Comparison of ENCODE assay signal across 8 cellular contexts in the genomic region with DNA sequence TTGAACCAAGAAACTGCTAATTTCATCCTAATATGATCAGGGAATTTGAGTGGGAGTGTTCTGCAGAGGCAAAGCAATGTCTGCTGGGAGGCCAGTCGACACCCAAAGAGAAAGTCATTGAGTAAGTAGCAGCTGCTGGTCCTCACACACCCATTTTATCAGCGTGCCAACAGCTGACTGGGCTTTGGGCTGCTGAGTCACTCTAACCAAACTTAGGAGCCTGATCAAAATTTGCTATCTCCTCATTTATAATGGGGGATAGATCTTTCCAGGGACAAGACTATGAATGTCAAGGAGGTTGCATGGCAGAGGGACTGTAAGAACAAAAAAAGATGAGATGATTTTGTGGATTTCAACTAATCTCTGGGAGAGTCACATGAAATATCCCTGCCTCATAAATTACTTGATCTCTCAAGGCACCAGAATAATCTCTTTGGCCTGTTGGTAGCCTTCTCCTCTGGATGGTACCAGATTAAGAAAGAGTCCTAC. TPM values are rescaled to one million over a fixed set of nuclear protein-coding genes. Genes with fewer than 3 reads are reported as not detected.
A peak's percentile ranks its signal among the peaks of the same experiment; 100 is the strongest.
DNase-seq lines count a peak whose midpoint lies in the region; ATAC-seq, FAIRE-seq and TF ChIP-seq lines count a peak whose summit lies in the region.

No MANE protein-coding gene starts in this region.

- no peaks in the 10 kb centered on the region for H3K9me3 Mint-ChIP-seq in chondrocyte (ENCODE audit: low read depth)

- peaks cover 0 to 26% (median 12%) of the 10 kb centered on the region in 4 donors for H3K4me1 ChIP-seq in right lobe of liver
- H3K4me1 ChIP-seq in transverse colon: peaks cover 13 to 56% (median 48%) of the 10 kb centered on the region in 4 donors
- peaks cover 15 to 22% of the 10 kb centered on the region in 2 donors for H3K4me1 ChIP-seq in kidney (ENCODE audit: control insufficient read depth in 1 of 2, insufficient read depth in 1 of 2, low read depth in 1 of 2, low read length in 2 of 2)

- no peak for FAIRE-seq in kidney (lab: Jason Lieb, UNC)

- H3K36me3 ChIP-seq in right lobe of liver (no peaks in the 10 kb centered on the region), transverse colon (no peaks in the 10 kb centered on the region), kidney (ENCODE audit: control insufficient read depth in 1 of 2, insufficient read depth in 2 of 2, low read length in 2 of 2) (no peaks in the 10 kb centered on the region)

- no peaks in the 10 kb centered on the region for H3K27me3 Mint-ChIP-seq in chondrocyte (ENCODE audit: low read depth)

- H3K27ac Mint-ChIP-seq in chondrocyte (ENCODE audit: unreplicated experiment): peak overlapping the region; percentile 80

- ATAC-seq in HG03196 (IDR thresholded peaks at IDR 0.05; ENCODE audit: unreplicated experiment) (peak; percentile 37), right lobe of liver (peak; percentile 55 to 66 (median 58))

- TF ChIP-seq POLR2A in right lobe of liver (IDR thresholded peaks at IDR 0.05) (no peak), transverse colon (IDR thresholded peaks at IDR 0.05) (no peak)

- H3K27ac ChIP-seq in right lobe of liver (no peak overlapping the region), transverse colon (peak overlapping the region; percentile 31 to 49 (median 42)), kidney (ENCODE audit: low read depth in 2 of 2, low read length in 2 of 2) (no peak overlapping the region)

- H3K36me3 Mint-ChIP-seq in chondrocyte (ENCODE audit: low read depth): no peaks in the 10 kb centered on the region

- 0% methylated on average over 2 of the region's 2 CpGs for WGBS in right lobe of liver (ENCODE audit: insufficient coverage, low coverage, low lambda C conversion rate, missing lambda C conversion rate)
- WGBS in transverse colon (ENCODE audit: low coverage in 1 of 2), 2 donors: 0% methylated on average over 1 to 2 of the region's 2 CpGs

- peak; percentile 32 for DNase-seq in stimulated activated CD4-positive, alpha-beta T cell treated with anti-CD3 and anti-CD28 coated beads, Interleukin-1b, Interleukin-23, amount 100 ng/mL, for 48 hours
- no peak for DNase-seq in stimulated activated CD4-positive, alpha-beta T cell treated with anti-CD3 and anti-CD28 coated beads, Interleukin-12 subunit alpha, Interleukin-12 subunit beta, amount 100 ng/mL, for 4 hours
- DNase-seq in SHP77 (lab: John Stamatoyannopoulos, UW): peak; percentile 82 to 88
- DNase-seq in chondrocyte (ENCODE audit: low spot score): no peak
- peak; percentile 56 to 68 (median 64) for DNase-seq in right lobe of liver
- DNase-seq in transverse colon: peak; percentile 66
- DNase-seq in kidney: no peak

- TF ChIP-seq CTCF in chondrocyte (IDR thresholded peaks at IDR 0.05): no peak
- TF ChIP-seq CTCF in right lobe of liver (IDR thresholded peaks at IDR 0.05): no peak
- TF ChIP-seq CTCF in transverse colon (IDR thresholded peaks at IDR 0.05): no peak
- no peak for TF ChIP-seq CTCF in kidney (IDR thresholded peaks at IDR 0.05; ENCODE audit: borderline replicate concordance, extremely low read depth, insufficient read depth)

- H3K4me3 ChIP-seq in right lobe of liver (no peak overlapping the region), transverse colon (no peak overlapping the region), kidney (ENCODE audit: low read length in 2 of 2) (no peak overlapping the region)

- no peak overlapping the region for H3K4me3 Mint-ChIP-seq in chondrocyte (ENCODE audit: unreplicated experiment)

- H3K9me3 ChIP-seq in right lobe of liver (no peaks in the 10 kb centered on the region), transverse colon (no peaks in the 10 kb centered on the region), kidney (ENCODE audit: control insufficient read depth in 1 of 2, low read length in 2 of 2) (no peaks in the 10 kb centered on the region)

- H3K27me3 ChIP-seq in right lobe of liver: no peaks in the 10 kb centered on the region
- H3K27me3 ChIP-seq in transverse colon: no peaks in the 10 kb centered on the region

- H3K9ac ChIP-seq in kidney (ENCODE audit: low read length in 2 of 2): no peak overlapping the region

- intact Hi-C loops in right lobe of liver (cut with DNase I) (no loop called here), transverse colon (cut with DNase I; ENCODE audit: low total_unique reads) (no loop called here), kidney (cut with DNase I) (no loop called here)

- no peak for TF ChIP-seq EP300 in transverse colon (IDR thresholded peaks at IDR 0.05; ENCODE audit: low read depth)

- peaks cover 66% of the 10 kb centered on the region for H3K4me1 Mint-ChIP-seq in chondrocyte (ENCODE audit: low read depth)

- in situ Hi-C loops in transverse colon (cut with MboI; ENCODE audit: low pct_ligation_motif_present in 1 of 4, low pct_unique_long_range_greater_than_20kb in 1 of 4, low sequenced_read_pairs in 3 of 4): no loop called here

RNA-seq across cellular contexts. Expression of gene CPSF4L, which starts 32.9 kb away (rescaled TPM):
- total RNA-seq in chondrocyte: not detected in 3 replicates
- not detected for total RNA-seq in right lobe of liver
- not detected for total RNA-seq in transverse colon
- total RNA-seq in kidney: not detected
- not detected for polyA plus RNA-seq in kidney (ENCODE audit: insufficient read depth, low read depth, low replicate concordance)

RNA-seq across cellular contexts. Expression of gene COG1, which starts 35.9 kb away (rescaled TPM):
- 45.1 to 54.7 TPM (median 48.9 TPM) in 3 replicates for total RNA-seq in chondrocyte
- total RNA-seq in right lobe of liver: 10 to 100 TPM; 10.5 to 24.7 (median 16.9) TPM
- 100 to 1,000 TPM in 1 of 4 donors, 10 to 100 TPM in 3; 54.2 to 126 (median 69.1) TPM for total RNA-seq in transverse colon
- 41.6 TPM for total RNA-seq in kidney
- polyA plus RNA-seq in kidney (ENCODE audit: insufficient read depth, low read depth, low replicate concordance): 28.2 TPM

Comparison
In these comparisons a context has a peak if more than half of its experiments do, and no peak if none do; other contexts are left out.
1. DNase-seq: peak in stimulated activated CD4-positive, alpha-beta T cell treated with anti-CD3 and anti-CD28 coated beads, Interleukin-1b, Interleukin-23, amount 100 ng/mL, for 48 hours (single experiment), SHP77 (2 of 2), right lobe of liver (3 of 3) and transverse colon (single experiment); none in stimulated activated CD4-positive, alpha-beta T cell treated with anti-CD3 and anti-CD28 coated beads, Interleukin-12 subunit alpha, Interleukin-12 subunit beta, amount 100 ng/mL, for 4 hours (single experiment), chondrocyte (single experiment) and kidney (single experiment).
2. H3K27ac ChIP-seq: peak in transverse colon (4 of 4); none in right lobe of liver (0 of 3) and kidney (0 of 2).